1 cellular context compared by ENCODE assay signal in the genomic region with DNA sequence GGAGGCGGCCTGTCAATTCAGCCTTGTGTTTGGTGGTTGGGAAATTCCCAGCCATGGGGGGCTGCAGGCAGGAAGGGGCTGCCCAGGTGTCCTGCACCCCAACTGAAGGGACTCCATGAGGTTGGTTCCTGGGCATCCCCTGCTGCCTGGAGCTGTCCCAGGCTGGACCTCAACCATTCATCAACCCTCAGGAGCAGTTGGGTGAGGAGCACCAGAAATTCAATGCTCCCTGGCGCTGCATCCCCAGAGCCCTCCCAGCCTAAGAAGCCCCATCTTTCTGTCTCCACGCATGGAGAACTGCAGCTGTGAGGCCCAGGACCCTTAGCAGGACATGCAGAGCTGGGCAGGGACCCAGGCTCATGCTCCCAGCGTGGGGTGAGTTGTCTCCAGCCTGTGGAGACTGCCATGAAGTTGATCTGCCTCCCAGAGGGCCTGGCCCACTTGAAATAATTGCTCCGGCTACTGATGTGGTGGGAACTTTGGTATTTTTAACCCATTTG.
TF ChIP-seq lines count a peak whose summit lies in the region.

No MANE protein-coding gene starts in this region.

TF ChIP-seq in K562, 482 proteins besides CTCF, POLR2A, EP300 and RAD21:
- TF ChIP-seq, protein P1, sequence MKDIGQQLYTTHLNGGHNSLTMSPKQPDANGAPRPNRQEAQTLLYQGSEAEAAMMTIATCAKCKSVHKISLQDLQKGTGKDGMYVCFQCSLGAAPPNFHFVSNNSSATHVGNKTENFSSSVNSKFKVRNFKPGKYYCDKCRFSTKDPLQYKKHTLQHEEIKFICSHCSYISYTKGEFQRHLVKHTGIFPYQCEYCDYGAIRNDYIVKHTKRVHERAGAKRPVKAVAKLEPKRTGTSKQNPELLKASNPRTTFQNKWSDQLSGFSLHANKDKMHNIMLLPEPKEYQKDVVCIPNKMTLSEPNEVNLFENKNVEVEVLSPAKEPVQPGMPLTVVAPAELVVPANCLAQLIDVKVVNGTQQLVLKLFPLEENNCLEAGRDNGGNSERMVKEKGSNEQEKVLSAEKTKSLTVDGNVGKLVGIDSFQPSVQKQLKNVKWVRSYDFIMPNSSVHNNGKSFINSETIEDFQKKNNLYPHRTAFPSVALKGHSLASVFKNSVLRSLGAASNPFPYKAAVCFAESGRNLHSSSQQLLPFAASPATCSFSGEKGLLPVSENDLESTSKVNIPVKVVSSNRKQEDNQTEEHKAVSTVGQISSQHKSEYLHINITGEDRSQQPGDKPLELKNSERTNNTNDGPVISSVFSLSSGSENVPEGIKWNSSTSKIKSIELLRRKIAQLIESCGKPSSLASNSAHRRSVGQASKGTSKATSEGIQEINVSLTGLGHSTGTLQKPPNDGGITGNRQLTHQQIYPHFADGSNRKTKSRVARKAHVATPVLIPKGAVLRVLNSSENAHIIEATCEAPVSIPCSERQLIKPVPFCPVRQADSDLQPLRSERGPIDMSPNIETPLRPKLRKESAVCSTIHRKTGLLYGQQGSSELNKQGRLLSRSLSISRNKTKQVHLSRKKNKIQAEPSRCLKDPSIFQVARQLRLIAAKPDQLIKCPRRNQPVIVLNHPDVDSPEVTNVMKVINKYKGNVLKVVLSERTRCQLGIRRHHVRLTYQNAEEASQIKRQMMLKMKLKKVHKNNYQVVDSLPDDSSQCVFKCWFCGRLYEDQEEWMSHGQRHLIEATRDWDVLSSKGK (CRISPR knock-in tag; IDR thresholded peaks at IDR 0.05) = no peak
- TF ChIP-seq PHF20 (IDR thresholded peaks at IDR 0.05; ENCODE audit: partially characterized antibody) = no peak
- no peak for TF ChIP-seq PCBP1 (IDR thresholded peaks at IDR 0.05; ENCODE audit: low read depth, low read length, poor library complexity, severe bottlenecking)
- TF ChIP-seq, protein P2, sequence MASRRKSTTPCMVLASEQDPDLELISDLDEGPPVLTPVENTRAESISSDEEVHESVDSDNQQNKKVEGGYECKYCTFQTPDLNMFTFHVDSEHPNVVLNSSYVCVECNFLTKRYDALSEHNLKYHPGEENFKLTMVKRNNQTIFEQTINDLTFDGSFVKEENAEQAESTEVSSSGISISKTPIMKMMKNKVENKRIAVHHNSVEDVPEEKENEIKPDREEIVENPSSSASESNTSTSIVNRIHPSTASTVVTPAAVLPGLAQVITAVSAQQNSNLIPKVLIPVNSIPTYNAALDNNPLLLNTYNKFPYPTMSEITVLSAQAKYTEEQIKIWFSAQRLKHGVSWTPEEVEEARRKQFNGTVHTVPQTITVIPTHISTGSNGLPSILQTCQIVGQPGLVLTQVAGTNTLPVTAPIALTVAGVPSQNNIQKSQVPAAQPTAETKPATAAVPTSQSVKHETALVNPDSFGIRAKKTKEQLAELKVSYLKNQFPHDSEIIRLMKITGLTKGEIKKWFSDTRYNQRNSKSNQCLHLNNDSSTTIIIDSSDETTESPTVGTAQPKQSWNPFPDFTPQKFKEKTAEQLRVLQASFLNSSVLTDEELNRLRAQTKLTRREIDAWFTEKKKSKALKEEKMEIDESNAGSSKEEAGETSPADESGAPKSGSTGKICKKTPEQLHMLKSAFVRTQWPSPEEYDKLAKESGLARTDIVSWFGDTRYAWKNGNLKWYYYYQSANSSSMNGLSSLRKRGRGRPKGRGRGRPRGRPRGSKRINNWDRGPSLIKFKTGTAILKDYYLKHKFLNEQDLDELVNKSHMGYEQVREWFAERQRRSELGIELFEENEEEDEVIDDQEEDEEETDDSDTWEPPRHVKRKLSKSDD (conservative IDR thresholded peaks at IDR 0.05; ENCODE audit: low read length) = no peak
- no peak for TF ChIP-seq DNMT1 (IDR thresholded peaks at IDR 0.05)
TF ChIP-seq in K562: peak in this region for 0.
